15 cellular contexts compared by ENCODE assay signal in the genomic region with DNA sequence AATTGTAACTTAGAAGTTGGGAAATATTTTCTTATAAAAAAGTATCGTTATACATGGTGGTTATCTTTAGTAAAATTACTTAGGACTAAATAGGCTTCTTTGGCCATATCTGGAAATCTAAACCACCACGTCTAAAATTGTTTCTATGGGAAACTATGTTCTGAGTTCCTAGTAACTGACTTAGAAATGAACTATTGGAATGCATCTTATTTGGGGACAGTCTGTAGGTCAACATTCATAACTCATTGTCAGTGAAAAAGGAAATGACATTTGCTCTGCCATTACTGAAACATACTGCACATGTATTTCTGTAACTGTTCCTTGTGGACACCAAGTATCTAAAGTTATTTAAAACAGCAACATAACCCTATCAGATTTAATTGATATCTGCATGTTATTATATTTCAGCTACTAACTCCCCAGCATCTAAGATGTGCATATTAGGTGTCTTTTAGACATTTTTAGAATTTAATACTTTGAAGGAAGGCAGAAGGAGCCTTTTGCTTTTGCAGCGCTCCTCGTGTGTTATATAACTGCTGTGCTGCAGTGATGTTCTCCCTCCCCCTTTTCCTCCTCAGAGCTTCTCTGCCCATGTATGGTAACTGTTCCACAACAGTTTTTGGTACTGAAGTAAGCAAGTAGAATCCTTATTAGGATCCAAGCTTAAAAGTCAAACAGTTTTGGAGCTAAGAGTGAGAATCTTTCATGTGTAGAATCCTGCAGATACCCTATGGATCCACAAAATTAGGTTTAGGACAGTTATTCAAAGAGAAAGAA. TPM values are rescaled to one million over a fixed set of nuclear protein-coding genes. Genes with fewer than 3 reads are reported as not detected.
DNase-seq lines count a peak whose midpoint lies in the region; ATAC-seq, FAIRE-seq and TF ChIP-seq lines count a peak whose summit lies in the region.
"Had no signal": no experiment of that assay in that cellular context is flagged by ENCODE, and none has a peak within 500 bp of the region (broad histone marks: within the 10 kb centered on the region; RNA-seq: fewer than 3 reads in every experiment).

No MANE protein-coding gene starts in this region.

- H3K4me3 Mint-ChIP-seq in astrocyte (ENCODE audit: unreplicated experiment) (peak overlapping the region; percentile 4), nephron progenitor cell (no peak overlapping the region)
- H3K4me3 Mint-ChIP-seq: activated CD8-positive, alpha-beta memory T cell treated with anti-CD3 and anti-CD28 coated beads, Interleukin-2, amount 10 ng/mL, durations not matched to agents 7 days and 5 days; natural killer cell; stimulated activated naive B cell treated with anti-CD40 and anti-IgM and Interleukin-4, amounts not matched to agents 10 μg/mL and 1 μg/mL and 100 μg/mL, for 72 hours had no signal

- DNase-seq in stimulated activated naive CD4-positive, alpha-beta T cell (lab: John Stamatoyannopoulos, UW): peak in 4 of 6 experiments; percentile 16 to 61 (median 40)
- no peak for DNase-seq in stimulated activated naive CD4-positive, alpha-beta T cell treated with Interleukin-2 at 50 U/mL for 16 hours (lab: John Stamatoyannopoulos, UW)
- DNase-seq in astrocyte (ENCODE audit: low read depth) (no peak), nephron progenitor cell (no peak), anterior cingulate cortex (lab: John Stamatoyannopoulos, UW) (no peak), D721Med (ENCODE audit: insufficient read length, low spot score) (no peak)
- DNase-seq: activated CD8-positive, alpha-beta memory T cell treated with anti-CD3 and anti-CD28 coated beads, Interleukin-2, amount 10 ng/mL, durations not matched to agents 7 days and 5 days; left cardiac atrium; natural killer cell; right cardiac atrium; SHP77 treated with DMSO at 0.1 percent for 48 hours; stimulated activated naive B cell treated with anti-CD40 and anti-IgM and Interleukin-4, amounts not matched to agents 10 μg/mL and 1 μg/mL and 100 μg/mL, for 72 hours had no signal

- no peak overlapping the region for H3K4me2 ChIP-seq in astrocyte (ENCODE audit: low read length)

- H2AFZ ChIP-seq in astrocyte (ENCODE audit: low read depth, low read length): no peak overlapping the region

- no peaks in the 10 kb centered on the region for H3K36me3 ChIP-seq in astrocyte (ENCODE audit: insufficient read depth, low read length)

- H3K27ac ChIP-seq in astrocyte (ENCODE audit: low read depth, low read length): no peak overlapping the region

- H3K36me3 Mint-ChIP-seq in astrocyte (ENCODE audit: low read depth, unreplicated experiment) (no peaks in the 10 kb centered on the region), nephron progenitor cell (ENCODE audit: low read depth) (no peaks in the 10 kb centered on the region)
- H3K36me3 Mint-ChIP-seq: activated CD8-positive, alpha-beta memory T cell treated with anti-CD3 and anti-CD28 coated beads, Interleukin-2, amount 10 ng/mL, durations not matched to agents 7 days and 5 days; stimulated activated naive B cell treated with anti-CD40 and anti-IgM and Interleukin-4, amounts not matched to agents 10 μg/mL and 1 μg/mL and 100 μg/mL, for 72 hours had no signal

- H3K9me3 Mint-ChIP-seq in astrocyte (ENCODE audit: unreplicated experiment) (no peaks in the 10 kb centered on the region), nephron progenitor cell (no peaks in the 10 kb centered on the region)
- H3K9me3 Mint-ChIP-seq: stimulated activated naive B cell treated with anti-CD40 and anti-IgM and Interleukin-4, amounts not matched to agents 10 μg/mL and 1 μg/mL and 100 μg/mL, for 72 hours had no signal

- no peaks in the 10 kb centered on the region for H4K20me1 ChIP-seq in astrocyte (ENCODE audit: insufficient read depth, low read length)

- no peak for ATAC-seq in GM21717 (IDR thresholded peaks at IDR 0.05; ENCODE audit: unreplicated experiment)
- no peak for ATAC-seq in HG02763 (IDR thresholded peaks at IDR 0.05; ENCODE audit: unreplicated experiment)
- ATAC-seq: activated CD8-positive, alpha-beta memory T cell treated with anti-CD3 and anti-CD28 coated beads, Interleukin-2, amount 10 ng/mL, durations not matched to agents 7 days and 5 days; natural killer cell; stimulated activated naive B cell treated with anti-CD40 and anti-IgM and Interleukin-4, amounts not matched to agents 10 μg/mL and 1 μg/mL and 100 μg/mL, for 72 hours had no signal

- H3K27me3 ChIP-seq in astrocyte (ENCODE audit: insufficient read depth, low read length): no peaks in the 10 kb centered on the region

- H3K4me3 ChIP-seq in astrocyte (ENCODE audit: insufficient read depth, low read depth, low read length): no peak overlapping the region

- H3K9me3 ChIP-seq in astrocyte (ENCODE audit: insufficient read depth, low read depth, low read length): no peaks in the 10 kb centered on the region

- no peak overlapping the region for H3K9ac ChIP-seq in astrocyte (ENCODE audit: low read length)

- H3K79me2 ChIP-seq in astrocyte (ENCODE audit: insufficient read depth, low read length): no peaks in the 10 kb centered on the region

- TF ChIP-seq CTCF in astrocyte (IDR thresholded peaks at IDR 0.05; ENCODE audit: insufficient read depth, low read depth, low read length): no peak
- TF ChIP-seq CTCF in nephron progenitor cell (IDR thresholded peaks at IDR 0.05): no peak
- no peak for TF ChIP-seq CTCF in D721Med (IDR thresholded peaks at IDR 0.05; ENCODE audit: insufficient read depth, missing control alignments)

- no peak for FAIRE-seq in astrocyte (lab: Jason Lieb, UNC)
- no peak for FAIRE-seq in D721Med (lab: Jason Lieb, UNC)
- FAIRE-seq: HTR-8/SVneo had no signal

- no peak overlapping the region for H3K27ac Mint-ChIP-seq in astrocyte (ENCODE audit: unreplicated experiment)
- peak overlapping the region; percentile 31 for H3K27ac Mint-ChIP-seq in nephron progenitor cell
- H3K27ac Mint-ChIP-seq: activated CD8-positive, alpha-beta memory T cell treated with anti-CD3 and anti-CD28 coated beads, Interleukin-2, amount 10 ng/mL, durations not matched to agents 7 days and 5 days; natural killer cell; stimulated activated naive B cell treated with anti-CD40 and anti-IgM and Interleukin-4, amounts not matched to agents 10 μg/mL and 1 μg/mL and 100 μg/mL, for 72 hours had no signal

- H3K27me3 Mint-ChIP-seq in astrocyte (ENCODE audit: low read depth, unreplicated experiment): no peaks in the 10 kb centered on the region
- no peaks in the 10 kb centered on the region for H3K27me3 Mint-ChIP-seq in nephron progenitor cell (ENCODE audit: low read depth, poor library complexity)
- H3K27me3 Mint-ChIP-seq: stimulated activated naive B cell treated with anti-CD40 and anti-IgM and Interleukin-4, amounts not matched to agents 10 μg/mL and 1 μg/mL and 100 μg/mL, for 72 hours had no signal

- peaks cover 5% of the 10 kb centered on the region for H3K4me1 ChIP-seq in astrocyte (ENCODE audit: insufficient read depth, low read length)

- H3K4me1 Mint-ChIP-seq in astrocyte (ENCODE audit: low read depth, unreplicated experiment) (peaks cover 20% of the 10 kb centered on the region), nephron progenitor cell (peaks cover 10% of the 10 kb centered on the region)

RNA-seq across cellular contexts. Expression of a gene that starts 37.2 kb away (rescaled TPM):
- total RNA-seq in astrocyte: 18.3 and 18.6 TPM in 2 replicates

Comparison
In these comparisons a context has a peak if more than half of its experiments do, and no peak if none do; other contexts are left out.
1. DNase-seq: peak in stimulated activated naive CD4-positive, alpha-beta T cell (4 of 6); none in stimulated activated naive CD4-positive, alpha-beta T cell treated with Interleukin-2 at 50 U/mL for 16 hours (single experiment), astrocyte (single experiment), nephron progenitor cell (single experiment), anterior cingulate cortex (0 of 58) and D721Med (single experiment).